Comparison of ENCODE assay signal across 2 cellular contexts in genomic region chr5:1435369-1435768, GRCh38.
TF ChIP-seq lines count a peak whose summit lies in the region.

No MANE protein-coding gene starts in this region.

TF ChIP-seq in HEK293, 187 proteins besides CTCF, POLR2A, EP300 and RAD21 (continued from another document):
- TF ChIP-seq ATF2 (tag by site-specific recombination; IDR thresholded peaks at IDR 0.05; ENCODE audit: low read depth) (peak; percentile 63), GLIS1 (tag by site-specific recombination; IDR thresholded peaks at IDR 0.05) (peak; percentile 40; the same call in 1 of the 2 replicates)

TF ChIP-seq in HepG2, 621 proteins besides CTCF, POLR2A, EP300 and RAD21:
- TF ChIP-seq ZNF407 (CRISPR knock-in tag; IDR thresholded peaks at IDR 0.05; ENCODE audit: not compliant biosample characterization): no peak
- TF ChIP-seq ATF7 (IDR thresholded peaks at IDR 0.05): peak; percentile 83
- TF ChIP-seq ATF7 (CRISPR knock-in tag; IDR thresholded peaks at IDR 0.05): no peak
- TF ChIP-seq CREB1 (IDR thresholded peaks at IDR 0.05): peak; percentile 66
- TF ChIP-seq CREB1 (CRISPR knock-in tag; IDR thresholded peaks at IDR 0.05): no peak
- no peak for TF ChIP-seq ZNF564 (CRISPR knock-in tag; IDR thresholded peaks at IDR 0.05)
TF ChIP-seq in HepG2: peak in this region for 2.
